18 cellular contexts compared by ENCODE assay signal in genomic region chrX:110327336-110327735, GRCh38. TPM values are rescaled to one million over a fixed set of nuclear protein-coding genes. Genes with fewer than 3 reads are reported as not detected.
DNase-seq lines count a peak whose midpoint lies in the region; ATAC-seq and TF ChIP-seq lines count a peak whose summit lies in the region.
"Had no signal": no experiment of that assay in that cellular context is flagged by ENCODE, and none has a peak within 500 bp of the region (broad histone marks: within the 10 kb centered on the region; RNA-seq: fewer than 3 reads in every experiment).

No MANE protein-coding gene starts in this region.

- no peaks in the 10 kb centered on the region for H3K27me3 ChIP-seq in naive thymus-derived CD4-positive, alpha-beta T cell (ENCODE audit: control insufficient read depth in 2 of 2, insufficient read depth in 2 of 2, low read length in 2 of 2)
- no peaks in the 10 kb centered on the region for H3K27me3 ChIP-seq in smooth muscle cell (ENCODE audit: low read depth)
- H3K27me3 ChIP-seq: Peyer's patch had no signal

- H3F3A ChIP-seq in smooth muscle cell (ENCODE audit: low read depth) = no peaks in the 10 kb centered on the region

- intact Hi-C loops in naive thymus-derived CD4-positive, alpha-beta T cell (cut with micrococcal nuclease) = no loop called here

- no peaks in the 10 kb centered on the region for H3K9me3 ChIP-seq in naive thymus-derived CD4-positive, alpha-beta T cell (ENCODE audit: control insufficient read depth in 2 of 3, low read length in 3 of 3)
- peaks cover 6% of the 10 kb centered on the region for H3K9me3 ChIP-seq in smooth muscle cell (replicated peaks; ENCODE audit: low read depth)
- H3K9me3 ChIP-seq: Peyer's patch had no signal

- ATAC-seq in naive thymus-derived CD4-positive, alpha-beta T cell = peak; percentile 60
- ATAC-seq in GM21717 (IDR thresholded peaks at IDR 0.05; ENCODE audit: unreplicated experiment) = no peak
- ATAC-seq: HCT116, T-cell had no signal

- peak; percentile 0 for DNase-seq in GF-D8 (lab: John Stamatoyannopoulos, UW)
- peak; percentile 91 for DNase-seq in NOMO-1 treated with DMSO at 0.1 percent for 48 hours (lab: John Stamatoyannopoulos, UW; ENCODE audit: unreplicated experiment)
- DNase-seq in SKM-1 treated with dmso at 0.1 percent for 144 hours (lab: John Stamatoyannopoulos, UW; ENCODE audit: unreplicated experiment) = peak; percentile 83
- DNase-seq in naive thymus-derived CD4-positive, alpha-beta T cell = no peak
- DNase-seq in smooth muscle cell (lab: John Stamatoyannopoulos, UW; ENCODE audit: unreplicated experiment) = no peak
- DNase-seq in activated CD4-positive, CD25-positive, alpha-beta regulatory T cell (lab: John Stamatoyannopoulos, UW) = no peak
- DNase-seq: GOT3, KBM-7, NCI-H1048, NCI-H1436, NCI-H2029, NCI-H2171 treated with DMSO at 0.1 percent for 48 hours, NCI-H446 treated with DMSO at 0.1 percent for 48 hours, Peyer's patch, T-cell had no signal

- no peak overlapping the region for H3K4me2 ChIP-seq in smooth muscle cell
- H3K4me2 ChIP-seq: BLaER1 treated with 17β-estradiol and CSF1 and Interleukin-3, amounts not matched to agents 10 nM and 100 nM had no signal

- no peaks in the 10 kb centered on the region for H4K20me1 ChIP-seq in smooth muscle cell (ENCODE audit: low read depth)

- no peaks in the 10 kb centered on the region for H3K36me3 ChIP-seq in naive thymus-derived CD4-positive, alpha-beta T cell (ENCODE audit: control insufficient read depth in 2 of 3, insufficient read depth in 3 of 3, low read length in 3 of 3)
- H3K36me3 ChIP-seq in smooth muscle cell (ENCODE audit: low read depth) = no peaks in the 10 kb centered on the region
- H3K36me3 ChIP-seq: BLaER1 treated with 17β-estradiol and CSF1 and Interleukin-3, amounts not matched to agents 10 nM and 100 nM; Peyer's patch had no signal

- WGBS in smooth muscle cell (ENCODE audit: low lambda C conversion rate) = 95% methylated on average over 1 of the region's 1 CpG

- peaks cover 0 to 14% (median 0%) of the 10 kb centered on the region in 5 donors for H3K27me3 Mint-ChIP-seq in naive thymus-derived CD4-positive, alpha-beta T cell

- no peaks in the 10 kb centered on the region for H3K4me1 ChIP-seq in naive thymus-derived CD4-positive, alpha-beta T cell (ENCODE audit: control insufficient read depth in 2 of 2, insufficient read depth in 2 of 2, low read length in 2 of 2)
- no peaks in the 10 kb centered on the region for H3K4me1 ChIP-seq in smooth muscle cell (ENCODE audit: low read depth)
- H3K4me1 ChIP-seq: Peyer's patch had no signal

- H3K27ac ChIP-seq in naive thymus-derived CD4-positive, alpha-beta T cell (ENCODE audit: low read depth, low read length) = no peak overlapping the region
- H3K27ac ChIP-seq in smooth muscle cell (ENCODE audit: low read depth) = no peak overlapping the region
- H3K27ac ChIP-seq: BLaER1 treated with 17β-estradiol and CSF1 and Interleukin-3, amounts not matched to agents 10 nM and 100 nM; Peyer's patch had no signal

- no peak overlapping the region for H3K4me3 ChIP-seq in naive thymus-derived CD4-positive, alpha-beta T cell (ENCODE audit: low read length)
- no peak overlapping the region for H3K4me3 ChIP-seq in smooth muscle cell
- H3K4me3 ChIP-seq: BLaER1 treated with 17β-estradiol and CSF1 and Interleukin-3, amounts not matched to agents 10 nM and 100 nM; Peyer's patch had no signal

- no peak overlapping the region for H3K4me3 Mint-ChIP-seq in naive thymus-derived CD4-positive, alpha-beta T cell
- H3K4me3 Mint-ChIP-seq: T-cell had no signal

- H3K9me3 Mint-ChIP-seq in naive thymus-derived CD4-positive, alpha-beta T cell = peaks cover 0 to 3% (median 0%) of the 10 kb centered on the region in 11 donors
- H3K9me3 Mint-ChIP-seq: T-cell had no signal

- no peak overlapping the region for H2AFZ ChIP-seq in smooth muscle cell (ENCODE audit: low read depth)

- TF ChIP-seq CTCF in smooth muscle cell (IDR thresholded peaks at IDR 0.05; ENCODE audit: borderline replicate concordance, insufficient read depth, poor library complexity, severe bottlenecking) = no peak

- H3K4me1 Mint-ChIP-seq in naive thymus-derived CD4-positive, alpha-beta T cell = no peaks in the 10 kb centered on the region
- H3K4me1 Mint-ChIP-seq: T-cell had no signal

- POLR2A ChIA-PET in naive thymus-derived CD4-positive, alpha-beta T cell (lab: Charles Lee) = interaction anchor here (1.1 kb wide), 1 partner anchor 9 kb away, joined by 3 read pairs; the partner anchor contains the start of gene AMMECR1

- H3K36me3 Mint-ChIP-seq in naive thymus-derived CD4-positive, alpha-beta T cell = no peaks in the 10 kb centered on the region
- H3K36me3 Mint-ChIP-seq: T-cell had no signal

- H3K9ac ChIP-seq in smooth muscle cell (ENCODE audit: low read depth) = no peak overlapping the region
- H3K9ac ChIP-seq: BLaER1 treated with 17β-estradiol and CSF1 and Interleukin-3, amounts not matched to agents 10 nM and 100 nM had no signal

- H3K79me2 ChIP-seq in smooth muscle cell (ENCODE audit: low read depth) = no peaks in the 10 kb centered on the region

- H3K27ac Mint-ChIP-seq in naive thymus-derived CD4-positive, alpha-beta T cell = no peak overlapping the region
- H3K27ac Mint-ChIP-seq: T-cell had no signal

- CTCF ChIA-PET in naive thymus-derived CD4-positive, alpha-beta T cell (lab: Charles Lee) = interaction anchor here (1.1 kb wide), 1 partner anchor 8 kb away, joined by 3 read pairs; no protein-coding TSS in a partner anchor

RNA-seq across cellular contexts. Expression of gene AMMECR1, which starts 9.5 kb away (rescaled TPM):
- total RNA-seq in naive thymus-derived CD4-positive, alpha-beta T cell = 10 to 100 TPM; 11.6 to 16.7 (median 15.3) TPM
- polyA plus RNA-seq in naive thymus-derived CD4-positive, alpha-beta T cell = 1 to 10 TPM; 4.4 to 9.3 TPM
- 19.6 and 20.9 TPM in 2 replicates for total RNA-seq in smooth muscle cell
- 5.5 and 11.2 TPM in 2 replicates for polyA plus RNA-seq in smooth muscle cell

RNA-seq across cellular contexts. Expression of gene RTL9, which starts 31.3 kb away (rescaled TPM):
- total RNA-seq in naive thymus-derived CD4-positive, alpha-beta T cell = not detected
- not detected for polyA plus RNA-seq in naive thymus-derived CD4-positive, alpha-beta T cell
- 0.18 and 0.49 TPM in 2 replicates for total RNA-seq in smooth muscle cell
- 0.21 TPM in 1 of 2 replicates, not detected in the other for polyA plus RNA-seq in smooth muscle cell
- total RNA-seq: Peyer's patch, T-cell had no signal

Comparison
In these comparisons a context has a peak if more than half of its experiments do, and no peak if none do; other contexts are left out.
1. DNase-seq: peak in GF-D8 (single experiment), NOMO-1 treated with DMSO at 0.1 percent for 48 hours (single experiment) and SKM-1 treated with dmso at 0.1 percent for 144 hours (single experiment); none in naive thymus-derived CD4-positive, alpha-beta T cell (0 of 9), smooth muscle cell (single experiment) and activated CD4-positive, CD25-positive, alpha-beta regulatory T cell (0 of 4).